ENCODE assay signal across 29 cellular contexts in the genomic region with DNA sequence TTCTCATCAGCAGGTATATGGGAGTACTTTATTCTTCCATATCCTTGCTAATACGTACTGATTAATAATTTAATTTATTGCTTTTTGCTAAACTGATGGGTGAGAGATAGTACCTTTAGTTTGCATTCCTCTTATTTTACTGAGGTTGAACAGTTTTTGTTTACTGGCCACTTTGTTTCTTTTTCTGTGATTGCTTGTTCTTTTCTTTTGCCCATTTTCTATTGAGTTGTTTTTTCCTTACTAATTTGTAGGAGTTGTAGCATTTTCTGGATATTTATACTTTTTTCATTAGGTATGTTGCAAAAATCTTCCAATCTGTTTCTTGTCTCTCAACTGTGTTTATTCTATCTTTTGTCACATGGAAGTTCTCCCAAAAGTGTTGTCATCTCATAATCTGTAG. TPM values are rescaled to one million over a fixed set of nuclear protein-coding genes. Genes with fewer than 3 reads are reported as not detected.
DNase-seq lines count a peak whose midpoint lies in the region; ATAC-seq and TF ChIP-seq lines count a peak whose summit lies in the region.
"Had no signal": no experiment of that assay in that cellular context is flagged by ENCODE, and none has a peak within 500 bp of the region (broad histone marks: within the 10 kb centered on the region; RNA-seq: fewer than 3 reads in every experiment).

No MANE protein-coding gene starts in this region.

- H3K79me2 ChIP-seq in hepatocyte = peaks cover 93% of the 10 kb centered on the region

- peaks cover 62 to 86% (median 74%) of the 10 kb centered on the region in 4 donors for H3K4me1 Mint-ChIP-seq in CD4-positive, CD25-positive, alpha-beta regulatory T cell
- H3K4me1 Mint-ChIP-seq in Caco-2 (ENCODE audit: low read depth, unreplicated experiment) (no peaks in the 10 kb centered on the region), WTC11 (peaks cover 49% of the 10 kb centered on the region)
- peaks cover 38 to 64% of the 10 kb centered on the region in 2 donors for H3K4me1 Mint-ChIP-seq in stimulated activated naive B cell treated with anti-CD40 and anti-IgM and Interleukin-4, amounts not matched to agents 10 μg/mL and 1 μg/mL and 100 μg/mL, for 72 hours

- peaks cover 22% of the 10 kb centered on the region for H3K36me3 Mint-ChIP-seq in CD4-positive, CD25-positive, alpha-beta regulatory T cell
- H3K36me3 Mint-ChIP-seq in Caco-2 (ENCODE audit: insufficient read depth, unreplicated experiment) (peaks cover 45% of the 10 kb centered on the region), WTC11 (peaks cover 27% of the 10 kb centered on the region)
- H3K36me3 Mint-ChIP-seq in stimulated activated naive B cell treated with anti-CD40 and anti-IgM and Interleukin-4, amounts not matched to agents 10 μg/mL and 1 μg/mL and 100 μg/mL, for 72 hours = peaks cover 21 to 36% of the 10 kb centered on the region in 2 donors

- peak overlapping the region; percentile 13 for H3K4me3 ChIP-seq in CD4-positive, CD25-positive, alpha-beta regulatory T cell (ENCODE audit: low read depth, low read length)
- H3K4me3 ChIP-seq in Caco-2 (ENCODE audit: low read depth, low read length) = no peak overlapping the region
- H3K4me3 ChIP-seq in hepatocyte = no peak overlapping the region
- H3K4me3 ChIP-seq: GM23338, PC-9, thoracic aorta, uterus had no signal

- POLR2A ChIA-PET in Caco-2 (lab: Charles Lee) (no interaction called here), WTC11 (lab: Charles Lee) (no interaction called here)

- no peaks in the 10 kb centered on the region for H3K9me3 Mint-ChIP-seq in CD4-positive, CD25-positive, alpha-beta regulatory T cell
- H3K9me3 Mint-ChIP-seq in Caco-2 (ENCODE audit: unreplicated experiment) = peaks cover 14% of the 10 kb centered on the region
- H3K9me3 Mint-ChIP-seq in WTC11 = peaks cover 21% of the 10 kb centered on the region
- H3K9me3 Mint-ChIP-seq in stimulated activated naive B cell treated with anti-CD40 and anti-IgM and Interleukin-4, amounts not matched to agents 10 μg/mL and 1 μg/mL and 100 μg/mL, for 72 hours = no peaks in the 10 kb centered on the region

- H3K27me3 Mint-ChIP-seq in CD4-positive, CD25-positive, alpha-beta regulatory T cell = peaks cover 4% of the 10 kb centered on the region
- H3K27me3 Mint-ChIP-seq in Caco-2 (ENCODE audit: insufficient read depth, unreplicated experiment) (no peaks in the 10 kb centered on the region), WTC11 (ENCODE audit: low read depth) (no peaks in the 10 kb centered on the region)
- no peaks in the 10 kb centered on the region for H3K27me3 Mint-ChIP-seq in stimulated activated naive B cell treated with anti-CD40 and anti-IgM and Interleukin-4, amounts not matched to agents 10 μg/mL and 1 μg/mL and 100 μg/mL, for 72 hours

- H3K36me3 ChIP-seq in CD4-positive, CD25-positive, alpha-beta regulatory T cell (ENCODE audit: control insufficient read depth, insufficient read depth, low read length) = peaks cover 2% of the 10 kb centered on the region
- H3K36me3 ChIP-seq in Caco-2 (ENCODE audit: control insufficient read depth, insufficient read depth, low read length) (peaks cover 1% of the 10 kb centered on the region), hepatocyte (replicated peaks; ENCODE audit: insufficient read depth, low read depth) (no peaks in the 10 kb centered on the region)
- H3K36me3 ChIP-seq: thoracic aorta, uterus had no signal

- peak overlapping the region in 2 of 3 donors; percentile 23 to 58 for H3K27ac Mint-ChIP-seq in CD4-positive, CD25-positive, alpha-beta regulatory T cell
- H3K27ac Mint-ChIP-seq in Caco-2 (ENCODE audit: unreplicated experiment) (peak overlapping the region; percentile 35), WTC11 (no peak overlapping the region)
- no peak overlapping the region for H3K27ac Mint-ChIP-seq in stimulated activated naive B cell treated with anti-CD40 and anti-IgM and Interleukin-4, amounts not matched to agents 10 μg/mL and 1 μg/mL and 100 μg/mL, for 72 hours
- H3K27ac Mint-ChIP-seq: GM23338 had no signal

- no peak overlapping the region for H2AFZ ChIP-seq in hepatocyte
- H2AFZ ChIP-seq: GM23338, PC-9 had no signal

- TF ChIP-seq CTCF in Caco-2 (IDR thresholded peaks at IDR 0.05; ENCODE audit: insufficient read depth in 1 of 2, low read depth in 1 of 2, low read length in 1 of 2, severe bottlenecking in 1 of 2, unreplicated experiment in 1 of 2) (no peak), WTC11 (IDR thresholded peaks at IDR 0.05) (no peak), hepatocyte (IDR thresholded peaks at IDR 0.05; ENCODE audit: poor library complexity) (no peak)

- no peak for ATAC-seq in CD4-positive, CD25-positive, alpha-beta regulatory T cell (ENCODE audit: low read depth in 2 of 2)
- ATAC-seq in WTC11 = no peak
- no peak for ATAC-seq in stimulated activated naive B cell treated with anti-CD40 and anti-IgM and Interleukin-4, amounts not matched to agents 10 μg/mL and 1 μg/mL and 100 μg/mL, for 72 hours (replicated peaks)
- no peak for ATAC-seq in HG03469 (IDR thresholded peaks at IDR 0.05; ENCODE audit: unreplicated experiment)
- ATAC-seq in HG02840 (IDR thresholded peaks at IDR 0.05; ENCODE audit: low FRiP score, unreplicated experiment) = no peak
- ATAC-seq: GM23338; Right ventricle myocardium inferior; sciatic nerve; stimulated activated naive CD8-positive, alpha-beta T cell treated with anti-CD3 and anti-CD28 coated beads, Interleukin-15, Interleukin-2, amounts not matched to agents 100 U/mL and 50 U/mL, for 24 hours had no signal

- H3K27me3 ChIP-seq in CD4-positive, CD25-positive, alpha-beta regulatory T cell (ENCODE audit: control insufficient read depth, insufficient read depth, low read length) = no peaks in the 10 kb centered on the region
- no peaks in the 10 kb centered on the region for H3K27me3 ChIP-seq in Caco-2 (replicated peaks; ENCODE audit: control insufficient read depth, insufficient read depth, low read length)
- H3K27me3 ChIP-seq in hepatocyte = no peaks in the 10 kb centered on the region
- H3K27me3 ChIP-seq: uterus had no signal

- CTCF ChIA-PET in Caco-2 (lab: Charles Lee) (no interaction called here), WTC11 (lab: Charles Lee) (no interaction called here)

- BruUV-seq in Caco-2 (replicated peaks; lab: Mats Ljungman, UMichigan) = no TSS peak

- H3K27ac ChIP-seq in CD4-positive, CD25-positive, alpha-beta regulatory T cell (ENCODE audit: insufficient read depth, low read length, poor library complexity, severe bottlenecking) = no peak overlapping the region
- no peak overlapping the region for H3K27ac ChIP-seq in hepatocyte
- H3K27ac ChIP-seq: PC-9, thoracic aorta, uterus, WERI-Rb-1 had no signal

- H3K9me2 ChIP-seq in hepatocyte (replicated peaks; ENCODE audit: insufficient read depth) = no peaks in the 10 kb centered on the region

- H3K9me3 ChIP-seq in CD4-positive, CD25-positive, alpha-beta regulatory T cell (ENCODE audit: control insufficient read depth in 2 of 2, low read length in 2 of 2) = no peaks in the 10 kb centered on the region
- H3K9me3 ChIP-seq in Caco-2 (no peaks in the 10 kb centered on the region; the same call in 1 of the 2 replicates), hepatocyte (ENCODE audit: low read depth) (no peaks in the 10 kb centered on the region)
- H3K9me3 ChIP-seq: thoracic aorta, uterus had no signal

- 95% methylated on average over 1 of the region's 1 CpG for WGBS in hepatocyte (ENCODE audit: low lambda C conversion rate, missing lambda C conversion rate)

- DNase-seq in CD4-positive, CD25-positive, alpha-beta regulatory T cell = no peak
- no peak for DNase-seq in Caco-2
- no peak for DNase-seq in WTC11 (ENCODE audit: low spot score)
- DNase-seq in hepatocyte (ENCODE audit: low spot score) = no peak
- no peak for DNase-seq in stimulated activated naive B cell treated with anti-CD40 and anti-IgM and Interleukin-4, amounts not matched to agents 10 μg/mL and 1 μg/mL and 100 μg/mL, for 72 hours
- no peak for DNase-seq in pons (ENCODE audit: low spot score)
- DNase-seq: activated CD4-positive, alpha-beta T cell treated with anti-CD3 and anti-CD28 coated beads, Interleukin-2, amount 50 U/mL, for 1 hour; C1 segment of cervical spinal cord; central memory CD4-positive, alpha-beta T cell; IMR-90; kidney; NCI-H1105; NCI-H187 treated with DMSO at 0.1 percent for 48 hours; NCI-H524 treated with DMSO at 0.1 percent for 48 hours; NK-92 treated with Interleukin-12 subunit alpha and Interleukin-12 subunit beta, amount 100 ng/mL, for 24 hours; PC-9; stimulated activated CD4-positive, alpha-beta T cell treated with anti-CD3 and anti-CD28 coated beads, Interleukin-12 subunit alpha, Interleukin-12 subunit beta, amount 100 ng/mL, for 4 hours; stimulated activated CD4-positive, alpha-beta T cell treated with anti-CD3 and anti-CD28 coated beads, Interleukin-4, amount 100 ng/mL, for 4 hours; stimulated activated naive CD8-positive, alpha-beta T cell treated with anti-CD3 and anti-CD28 coated beads, Interleukin-15, Interleukin-2, amounts not matched to agents 100 U/mL and 50 U/mL, for 24 hours; T-helper 9 cell; uterus; WERI-Rb-1 had no signal

- H3K4me3 Mint-ChIP-seq in CD4-positive, CD25-positive, alpha-beta regulatory T cell = peak overlapping the region; percentile 10 to 77 (median 56)
- H3K4me3 Mint-ChIP-seq in Caco-2 (ENCODE audit: unreplicated experiment) (no peak overlapping the region), WTC11 (peak overlapping the region; percentile 21; the same call in 1 of the 2 replicates)
- H3K4me3 Mint-ChIP-seq in stimulated activated naive B cell treated with anti-CD40 and anti-IgM and Interleukin-4, amounts not matched to agents 10 μg/mL and 1 μg/mL and 100 μg/mL, for 72 hours = no peak overlapping the region
- H3K4me3 Mint-ChIP-seq: GM23338, neural crest cell had no signal

- intact Hi-C loops in Caco-2 (cut with micrococcal nuclease; ENCODE audit: unreplicated experiment) = no loop called here

- H3K4me1 ChIP-seq in CD4-positive, CD25-positive, alpha-beta regulatory T cell (ENCODE audit: control insufficient read depth, insufficient read depth, low read length, poor library complexity, severe bottlenecking) = peaks cover 47% of the 10 kb centered on the region
- H3K4me1 ChIP-seq in Caco-2 (peaks cover 10% of the 10 kb centered on the region; the same call in 1 of the 2 replicates), hepatocyte (ENCODE audit: insufficient read depth) (peaks cover 15% of the 10 kb centered on the region)

- H3K4me2 ChIP-seq in hepatocyte = peak overlapping the region; percentile 1
- H3K4me2 ChIP-seq: GM23338, PC-9 had no signal

- peaks cover 71% of the 10 kb centered on the region for H4K20me1 ChIP-seq in hepatocyte (ENCODE audit: insufficient read depth, poor library complexity, severe bottlenecking)

TF ChIP-seq in WTC11, 78 proteins besides CTCF, POLR2A, EP300 and RAD21 (continues in another document):
- no peak for TF ChIP-seq GABPB1 (CRISPR knock-in tag; IDR thresholded peaks at IDR 0.05)
- no peak for TF ChIP-seq RELA (CRISPR knock-in tag; IDR thresholded peaks at IDR 0.05; ENCODE audit: borderline replicate concordance)
- TF ChIP-seq SOX15 (CRISPR knock-in tag; IDR thresholded peaks at IDR 0.05) = no peak
- TF ChIP-seq NFYB (CRISPR knock-in tag; conservative IDR thresholded peaks at IDR 0.05; ENCODE audit: low read depth) = no peak
- no peak for TF ChIP-seq TCF7 (CRISPR knock-in tag; IDR thresholded peaks at IDR 0.05; ENCODE audit: low read depth)

RNA-seq across cellular contexts. Expression of gene PDCD6IP, which starts 4.8 kb away (rescaled TPM):
- total RNA-seq in CD4-positive, CD25-positive, alpha-beta regulatory T cell = 178 TPM
- 10 to 100 TPM; 73.0 to 86.1 (median 78.8) TPM for polyA plus RNA-seq in CD4-positive, CD25-positive, alpha-beta regulatory T cell
- total RNA-seq in Caco-2 (2022) (183 and 185 TPM in 2 replicates), WTC11 (2021) (142 to 173 TPM (median 145 TPM) in 3 replicates), hepatocyte (106 and 121 TPM in 2 replicates)
- polyA plus RNA-seq in hepatocyte = 83.6 and 88.2 TPM in 2 replicates

Comparison
In these comparisons a context has a peak if more than half of its experiments do, and no peak if none do; other contexts are left out.
1. H3K27ac Mint-ChIP-seq: peak in CD4-positive, CD25-positive, alpha-beta regulatory T cell (2 of 3) and Caco-2 (single experiment); none in WTC11 (single experiment) and stimulated activated naive B cell treated with anti-CD40 and anti-IgM and Interleukin-4, amounts not matched to agents 10 μg/mL and 1 μg/mL and 100 μg/mL, for 72 hours (single experiment).
2. H3K4me3 Mint-ChIP-seq: peak in CD4-positive, CD25-positive, alpha-beta regulatory T cell (4 of 4) and WTC11 (single experiment); none in Caco-2 (single experiment) and stimulated activated naive B cell treated with anti-CD40 and anti-IgM and Interleukin-4, amounts not matched to agents 10 μg/mL and 1 μg/mL and 100 μg/mL, for 72 hours (0 of 2).